Comparison of ENCODE assay signal across 1 cellular context in the genomic region with DNA sequence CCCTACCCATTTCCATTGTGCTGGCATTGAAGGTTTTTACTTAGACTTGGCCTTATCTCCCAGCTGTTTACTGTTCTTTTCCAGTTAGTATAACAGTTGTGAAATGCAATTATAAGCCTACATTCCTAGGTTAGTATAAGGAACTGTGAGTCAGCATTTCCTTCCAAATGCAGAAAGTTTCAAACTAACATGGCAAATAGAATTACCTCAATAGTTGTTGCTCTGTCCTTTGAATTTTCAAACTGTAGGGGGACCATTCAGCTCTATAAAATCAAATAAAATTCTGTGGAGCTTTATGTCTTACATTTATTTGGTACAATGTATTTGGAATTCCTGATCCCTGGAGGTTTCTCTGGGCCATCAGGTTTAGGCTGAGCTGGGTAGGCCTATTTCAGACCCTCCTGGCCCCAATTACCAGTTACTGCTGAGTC.
A peak's percentile ranks its signal among the peaks of the same experiment; 100 is the strongest.
TF ChIP-seq lines count a peak whose summit lies in the region.

No MANE protein-coding gene starts in this region.

TF ChIP-seq in liver, 16 proteins besides CTCF, POLR2A, EP300 and RAD21 (continued from another document):
- TF ChIP-seq, protein P1, sequence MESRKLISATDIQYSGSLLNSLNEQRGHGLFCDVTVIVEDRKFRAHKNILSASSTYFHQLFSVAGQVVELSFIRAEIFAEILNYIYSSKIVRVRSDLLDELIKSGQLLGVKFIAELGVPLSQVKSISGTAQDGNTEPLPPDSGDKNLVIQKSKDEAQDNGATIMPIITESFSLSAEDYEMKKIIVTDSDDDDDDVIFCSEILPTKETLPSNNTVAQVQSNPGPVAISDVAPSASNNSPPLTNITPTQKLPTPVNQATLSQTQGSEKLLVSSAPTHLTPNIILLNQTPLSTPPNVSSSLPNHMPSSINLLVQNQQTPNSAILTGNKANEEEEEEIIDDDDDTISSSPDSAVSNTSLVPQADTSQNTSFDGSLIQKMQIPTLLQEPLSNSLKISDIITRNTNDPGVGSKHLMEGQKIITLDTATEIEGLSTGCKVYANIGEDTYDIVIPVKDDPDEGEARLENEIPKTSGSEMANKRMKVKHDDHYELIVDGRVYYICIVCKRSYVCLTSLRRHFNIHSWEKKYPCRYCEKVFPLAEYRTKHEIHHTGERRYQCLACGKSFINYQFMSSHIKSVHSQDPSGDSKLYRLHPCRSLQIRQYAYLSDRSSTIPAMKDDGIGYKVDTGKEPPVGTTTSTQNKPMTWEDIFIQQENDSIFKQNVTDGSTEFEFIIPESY (IDR thresholded peaks at IDR 0.05): no peak
- peak; percentile 51 to 58 for TF ChIP-seq RXRA (IDR thresholded peaks at IDR 0.05)
- TF ChIP-seq FOXA1 (IDR thresholded peaks at IDR 0.05): peak; percentile 55
- peak; percentile 61 for TF ChIP-seq SP1 (IDR thresholded peaks at IDR 0.05)
- TF ChIP-seq EGR1 (IDR thresholded peaks at IDR 0.05; ENCODE audit: low read depth in 2 of 2): no peak
- TF ChIP-seq HNF4G (IDR thresholded peaks at IDR 0.05): peak; percentile 15
- no peak for TF ChIP-seq TAF1 (conservative IDR thresholded peaks at IDR 0.05)
- TF ChIP-seq, protein P2, sequence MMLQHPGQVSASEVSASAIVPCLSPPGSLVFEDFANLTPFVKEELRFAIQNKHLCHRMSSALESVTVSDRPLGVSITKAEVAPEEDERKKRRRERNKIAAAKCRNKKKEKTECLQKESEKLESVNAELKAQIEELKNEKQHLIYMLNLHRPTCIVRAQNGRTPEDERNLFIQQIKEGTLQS (IDR thresholded peaks at IDR 0.05): peak; percentile 63
- TF ChIP-seq, protein P3, sequence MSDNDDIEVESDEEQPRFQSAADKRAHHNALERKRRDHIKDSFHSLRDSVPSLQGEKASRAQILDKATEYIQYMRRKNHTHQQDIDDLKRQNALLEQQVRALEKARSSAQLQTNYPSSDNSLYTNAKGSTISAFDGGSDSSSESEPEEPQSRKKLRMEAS (IDR thresholded peaks at IDR 0.05): peak; percentile 30
- peak; percentile 85 to 88 for TF ChIP-seq JUND (IDR thresholded peaks at IDR 0.05)
- TF ChIP-seq, protein P4, sequence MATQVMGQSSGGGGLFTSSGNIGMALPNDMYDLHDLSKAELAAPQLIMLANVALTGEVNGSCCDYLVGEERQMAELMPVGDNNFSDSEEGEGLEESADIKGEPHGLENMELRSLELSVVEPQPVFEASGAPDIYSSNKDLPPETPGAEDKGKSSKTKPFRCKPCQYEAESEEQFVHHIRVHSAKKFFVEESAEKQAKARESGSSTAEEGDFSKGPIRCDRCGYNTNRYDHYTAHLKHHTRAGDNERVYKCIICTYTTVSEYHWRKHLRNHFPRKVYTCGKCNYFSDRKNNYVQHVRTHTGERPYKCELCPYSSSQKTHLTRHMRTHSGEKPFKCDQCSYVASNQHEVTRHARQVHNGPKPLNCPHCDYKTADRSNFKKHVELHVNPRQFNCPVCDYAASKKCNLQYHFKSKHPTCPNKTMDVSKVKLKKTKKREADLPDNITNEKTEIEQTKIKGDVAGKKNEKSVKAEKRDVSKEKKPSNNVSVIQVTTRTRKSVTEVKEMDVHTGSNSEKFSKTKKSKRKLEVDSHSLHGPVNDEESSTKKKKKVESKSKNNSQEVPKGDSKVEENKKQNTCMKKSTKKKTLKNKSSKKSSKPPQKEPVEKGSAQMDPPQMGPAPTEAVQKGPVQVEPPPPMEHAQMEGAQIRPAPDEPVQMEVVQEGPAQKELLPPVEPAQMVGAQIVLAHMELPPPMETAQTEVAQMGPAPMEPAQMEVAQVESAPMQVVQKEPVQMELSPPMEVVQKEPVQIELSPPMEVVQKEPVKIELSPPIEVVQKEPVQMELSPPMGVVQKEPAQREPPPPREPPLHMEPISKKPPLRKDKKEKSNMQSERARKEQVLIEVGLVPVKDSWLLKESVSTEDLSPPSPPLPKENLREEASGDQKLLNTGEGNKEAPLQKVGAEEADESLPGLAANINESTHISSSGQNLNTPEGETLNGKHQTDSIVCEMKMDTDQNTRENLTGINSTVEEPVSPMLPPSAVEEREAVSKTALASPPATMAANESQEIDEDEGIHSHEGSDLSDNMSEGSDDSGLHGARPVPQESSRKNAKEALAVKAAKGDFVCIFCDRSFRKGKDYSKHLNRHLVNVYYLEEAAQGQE (IDR thresholded peaks at IDR 0.05): no peak
- peak; percentile 67 for TF ChIP-seq FOXA2 (IDR thresholded peaks at IDR 0.05)
- peak; percentile 45 for TF ChIP-seq YY1 (IDR thresholded peaks at IDR 0.05)
TF ChIP-seq in liver: peak in this region for 10.
